8 cellular contexts compared by ENCODE assay signal in genomic region chr13:21297914-21298831, GRCh38.
DNase-seq lines count a peak whose midpoint lies in the region; ATAC-seq and TF ChIP-seq lines count a peak whose summit lies in the region.

No MANE protein-coding gene starts in this region.

- peak overlapping the region; percentile 66 for H3K9ac ChIP-seq in neural cell (ENCODE audit: low read length)

- H3K9me3 Mint-ChIP-seq in stimulated activated naive CD8-positive, alpha-beta T cell treated with anti-CD3 and anti-CD28 coated beads, Interleukin-15, amount 100 ng/mL, for 72 hours: no peaks in the 10 kb centered on the region

- H3K27ac ChIP-seq in neural cell (ENCODE audit: low read length): peak overlapping the region; percentile 41

- no peaks in the 10 kb centered on the region for H3K36me3 ChIP-seq in H7 (replicated peaks; ENCODE audit: control insufficient read depth, insufficient read depth, low read length)
- no peaks in the 10 kb centered on the region for H3K36me3 ChIP-seq in neural cell (ENCODE audit: insufficient read depth, low read length)

- H3F3A ChIP-seq in neural cell (ENCODE audit: insufficient read depth, low read length, poor library complexity, severe bottlenecking): no peaks in the 10 kb centered on the region

- TF ChIP-seq POLR2A in Raji (IDR thresholded peaks at IDR 0.05; ENCODE audit: insufficient read depth, low read depth, low read length): peak; percentile 72

- in situ Hi-C loops in G401 (cut with HindIII; ENCODE audit: low sequenced_read_pairs): no loop called here

- TF ChIP-seq CTCF in foreskin fibroblast (IDR thresholded peaks at IDR 0.05; ENCODE audit: low read depth, low read length) (peak; percentile 91), neural cell (IDR thresholded peaks at IDR 0.05; ENCODE audit: poor library complexity, severe bottlenecking) (peak; percentile 99)

- TF ChIP-seq RAD21 in neural cell (conservative IDR thresholded peaks at IDR 0.05): peak; percentile 61

- H3K4me1 Mint-ChIP-seq in stimulated activated naive CD8-positive, alpha-beta T cell treated with anti-CD3 and anti-CD28 coated beads, Interleukin-15, amount 100 ng/mL, for 72 hours: peaks cover 30% of the 10 kb centered on the region

- H3K27ac Mint-ChIP-seq in stimulated activated naive CD8-positive, alpha-beta T cell treated with anti-CD3 and anti-CD28 coated beads, Interleukin-15, amount 100 ng/mL, for 72 hours: peak overlapping the region; percentile 60 to 65

- peak; percentile 69 for TF ChIP-seq EP300 in neural cell (conservative IDR thresholded peaks at IDR 0.05; ENCODE audit: poor library complexity, severe bottlenecking)

- H3K9me3 ChIP-seq in neural cell (ENCODE audit: low read length): no peaks in the 10 kb centered on the region

- H3K4me3 Mint-ChIP-seq in stimulated activated naive CD8-positive, alpha-beta T cell treated with anti-CD3 and anti-CD28 coated beads, Interleukin-15, amount 100 ng/mL, for 72 hours: peak overlapping the region; percentile 90 to 92

- no peaks in the 10 kb centered on the region for H3K27me3 ChIP-seq in H7 (ENCODE audit: control insufficient read depth, insufficient read depth, low read length)
- no peaks in the 10 kb centered on the region for H3K27me3 ChIP-seq in neural cell (ENCODE audit: insufficient read depth, low read depth, low read length)

- no peaks in the 10 kb centered on the region for H4K20me1 ChIP-seq in neural cell (ENCODE audit: insufficient read depth)

- peak overlapping the region; percentile 56 for H2AFZ ChIP-seq in neural cell (ENCODE audit: low read depth, low read length)

- H3K79me2 ChIP-seq in neural cell (replicated peaks; ENCODE audit: insufficient read depth, low read length): peaks cover 5% of the 10 kb centered on the region

- H3K9me2 ChIP-seq in neural cell (ENCODE audit: insufficient read depth, low read length): no peaks in the 10 kb centered on the region

- H3K4me2 ChIP-seq in neural cell (ENCODE audit: low read length): peak overlapping the region; percentile 90

- H3K4me3 ChIP-seq in H7 (ENCODE audit: insufficient read depth, low read depth, low read length) (peak overlapping the region; percentile 78), foreskin fibroblast (ENCODE audit: low read depth in 1 of 2, low read length in 2 of 2) (peak overlapping the region; percentile 69 to 95), neural cell (ENCODE audit: low read length) (peak overlapping the region; percentile 100)

- H3K27me3 Mint-ChIP-seq in stimulated activated naive CD8-positive, alpha-beta T cell treated with anti-CD3 and anti-CD28 coated beads, Interleukin-15, amount 100 ng/mL, for 72 hours: no peaks in the 10 kb centered on the region

- DNase-seq in G401 (ENCODE audit: low spot score) (peak; percentile 90), H7 (peak; percentile 92), LoVo (ENCODE audit: low spot score) (peak; percentile 94), activated gamma-delta T cell (lab: John Stamatoyannopoulos, UW) (peak; percentile 74), foreskin fibroblast (peak; percentile 89 to 97)
- peak; percentile 83 to 88 for DNase-seq in stimulated activated naive CD8-positive, alpha-beta T cell treated with anti-CD3 and anti-CD28 coated beads, Interleukin-15, amount 100 ng/mL, for 72 hours

- peak; percentile 96 for ATAC-seq in stimulated activated naive CD8-positive, alpha-beta T cell treated with anti-CD3 and anti-CD28 coated beads, Interleukin-15, amount 100 ng/mL, for 72 hours

TF ChIP-seq in neural cell, 6 proteins besides CTCF, POLR2A, EP300 and RAD21:
- TF ChIP-seq REST (IDR thresholded peaks at IDR 0.05; ENCODE audit: borderline replicate concordance) (no peak), POLR2AphosphoS5 (IDR thresholded peaks at IDR 0.05) (peak; percentile 59), MXI1 (conservative IDR thresholded peaks at IDR 0.05; ENCODE audit: poor library complexity, severe bottlenecking) (peak; percentile 96), TAF1 (IDR thresholded peaks at IDR 0.05; ENCODE audit: low read depth) (peak; percentile 31), EZH2 (IDR thresholded peaks at IDR 0.05; ENCODE audit: borderline replicate concordance, insufficient read depth, low read length, poor library complexity, severe bottlenecking) (no peak), SMC3 (conservative IDR thresholded peaks at IDR 0.05; ENCODE audit: poor library complexity) (peak; percentile 65)
TF ChIP-seq in neural cell: peak in this region for 4.

Comparison
In these comparisons a context has a peak if more than half of its experiments do, and no peak if none do; other contexts are left out.
1. Peak in every context shown above with its lines: DNase-seq, ATAC-seq, H3K4me3 ChIP-seq and H3K27ac ChIP-seq.